Comparison of ENCODE assay signal across 1 cellular context in the genomic region with DNA sequence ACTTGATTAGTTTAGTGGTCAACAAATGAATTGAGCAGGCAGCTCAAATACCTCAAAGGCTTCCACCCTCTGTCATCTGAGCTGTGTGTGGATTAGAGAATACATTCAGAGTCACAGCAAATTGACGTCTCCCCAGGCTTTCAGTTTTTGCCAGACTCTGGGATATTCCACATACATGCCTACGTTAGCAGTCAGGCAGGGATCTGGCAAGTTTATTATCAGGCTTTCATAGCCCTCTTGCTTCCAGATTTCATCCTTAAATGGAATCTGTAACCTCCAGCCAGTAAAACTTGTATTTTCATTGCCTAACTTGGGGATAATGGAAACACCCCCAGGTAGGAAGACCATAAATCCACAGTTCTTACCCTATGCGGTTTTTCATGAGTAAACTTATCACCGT.
TF ChIP-seq lines count a peak whose summit lies in the region.

No MANE protein-coding gene starts in this region.

TF ChIP-seq in GM23338, 12 proteins besides CTCF, POLR2A, EP300 and RAD21 (continued from another document):
- TF ChIP-seq, protein P1, sequence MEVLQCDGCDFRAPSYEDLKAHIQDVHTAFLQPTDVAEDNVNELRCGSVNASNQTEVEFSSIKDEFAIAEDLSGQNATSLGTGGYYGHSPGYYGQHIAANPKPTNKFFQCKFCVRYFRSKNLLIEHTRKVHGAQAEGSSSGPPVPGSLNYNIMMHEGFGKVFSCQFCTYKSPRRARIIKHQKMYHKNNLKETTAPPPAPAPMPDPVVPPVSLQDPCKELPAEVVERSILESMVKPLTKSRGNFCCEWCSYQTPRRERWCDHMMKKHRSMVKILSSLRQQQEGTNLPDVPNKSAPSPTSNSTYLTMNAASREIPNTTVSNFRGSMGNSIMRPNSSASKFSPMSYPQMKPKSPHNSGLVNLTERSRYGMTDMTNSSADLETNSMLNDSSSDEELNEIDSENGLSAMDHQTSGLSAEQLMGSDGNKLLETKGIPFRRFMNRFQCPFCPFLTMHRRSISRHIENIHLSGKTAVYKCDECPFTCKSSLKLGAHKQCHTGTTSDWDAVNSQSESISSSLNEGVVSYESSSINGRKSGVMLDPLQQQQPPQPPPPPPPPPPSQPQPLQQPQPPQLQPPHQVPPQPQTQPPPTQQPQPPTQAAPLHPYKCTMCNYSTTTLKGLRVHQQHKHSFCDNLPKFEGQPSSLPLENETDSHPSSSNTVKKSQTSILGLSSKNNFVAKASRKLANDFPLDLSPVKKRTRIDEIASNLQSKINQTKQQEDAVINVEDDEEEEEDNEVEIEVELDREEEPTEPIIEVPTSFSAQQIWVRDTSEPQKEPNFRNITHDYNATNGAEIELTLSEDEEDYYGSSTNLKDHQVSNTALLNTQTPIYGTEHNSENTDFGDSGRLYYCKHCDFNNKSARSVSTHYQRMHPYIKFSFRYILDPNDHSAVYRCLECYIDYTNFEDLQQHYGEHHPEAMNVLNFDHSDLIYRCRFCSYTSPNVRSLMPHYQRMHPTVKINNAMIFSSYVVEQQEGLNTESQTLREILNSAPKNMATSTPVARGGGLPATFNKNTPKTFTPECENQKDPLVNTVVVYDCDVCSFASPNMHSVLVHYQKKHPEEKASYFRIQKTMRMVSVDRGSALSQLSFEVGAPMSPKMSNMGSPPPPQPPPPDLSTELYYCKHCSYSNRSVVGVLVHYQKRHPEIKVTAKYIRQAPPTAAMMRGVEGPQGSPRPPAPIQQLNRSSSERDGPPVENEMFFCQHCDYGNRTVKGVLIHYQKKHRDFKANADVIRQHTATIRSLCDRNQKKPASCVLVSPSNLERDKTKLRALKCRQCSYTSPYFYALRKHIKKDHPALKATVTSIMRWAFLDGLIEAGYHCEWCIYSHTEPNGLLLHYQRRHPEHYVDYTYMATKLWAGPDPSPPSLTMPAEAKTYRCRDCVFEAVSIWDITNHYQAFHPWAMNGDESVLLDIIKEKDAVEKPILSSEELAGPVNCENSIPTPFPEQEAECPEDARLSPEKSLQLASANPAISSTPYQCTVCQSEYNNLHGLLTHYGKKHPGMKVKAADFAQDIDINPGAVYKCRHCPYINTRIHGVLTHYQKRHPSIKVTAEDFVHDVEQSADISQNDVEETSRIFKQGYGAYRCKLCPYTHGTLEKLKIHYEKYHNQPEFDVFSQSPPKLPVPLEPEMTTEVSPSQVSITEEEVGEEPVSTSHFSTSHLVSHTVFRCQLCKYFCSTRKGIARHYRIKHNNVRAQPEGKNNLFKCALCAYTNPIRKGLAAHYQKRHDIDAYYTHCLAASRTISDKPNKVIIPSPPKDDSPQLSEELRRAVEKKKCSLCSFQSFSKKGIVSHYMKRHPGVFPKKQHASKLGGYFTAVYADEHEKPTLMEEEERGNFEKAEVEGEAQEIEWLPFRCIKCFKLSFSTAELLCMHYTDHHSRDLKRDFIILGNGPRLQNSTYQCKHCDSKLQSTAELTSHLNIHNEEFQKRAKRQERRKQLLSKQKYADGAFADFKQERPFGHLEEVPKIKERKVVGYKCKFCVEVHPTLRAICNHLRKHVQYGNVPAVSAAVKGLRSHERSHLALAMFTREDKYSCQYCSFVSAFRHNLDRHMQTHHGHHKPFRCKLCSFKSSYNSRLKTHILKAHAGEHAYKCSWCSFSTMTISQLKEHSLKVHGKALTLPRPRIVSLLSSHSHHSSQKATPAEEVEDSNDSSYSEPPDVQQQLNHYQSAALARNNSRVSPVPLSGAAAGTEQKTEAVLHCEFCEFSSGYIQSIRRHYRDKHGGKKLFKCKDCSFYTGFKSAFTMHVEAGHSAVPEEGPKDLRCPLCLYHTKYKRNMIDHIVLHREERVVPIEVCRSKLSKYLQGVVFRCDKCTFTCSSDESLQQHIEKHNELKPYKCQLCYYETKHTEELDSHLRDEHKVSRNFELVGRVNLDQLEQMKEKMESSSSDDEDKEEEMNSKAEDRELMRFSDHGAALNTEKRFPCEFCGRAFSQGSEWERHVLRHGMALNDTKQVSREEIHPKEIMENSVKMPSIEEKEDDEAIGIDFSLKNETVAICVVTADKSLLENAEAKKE (CRISPR knock-in tag; IDR thresholded peaks at IDR 0.05): no peak
- no peak for TF ChIP-seq CREB1 (CRISPR knock-in tag; IDR thresholded peaks at IDR 0.05; ENCODE audit: low read depth)
- no peak for TF ChIP-seq POLR2AphosphoS5 (IDR thresholded peaks at IDR 0.05; ENCODE audit: low read depth)
- TF ChIP-seq, protein P2, sequence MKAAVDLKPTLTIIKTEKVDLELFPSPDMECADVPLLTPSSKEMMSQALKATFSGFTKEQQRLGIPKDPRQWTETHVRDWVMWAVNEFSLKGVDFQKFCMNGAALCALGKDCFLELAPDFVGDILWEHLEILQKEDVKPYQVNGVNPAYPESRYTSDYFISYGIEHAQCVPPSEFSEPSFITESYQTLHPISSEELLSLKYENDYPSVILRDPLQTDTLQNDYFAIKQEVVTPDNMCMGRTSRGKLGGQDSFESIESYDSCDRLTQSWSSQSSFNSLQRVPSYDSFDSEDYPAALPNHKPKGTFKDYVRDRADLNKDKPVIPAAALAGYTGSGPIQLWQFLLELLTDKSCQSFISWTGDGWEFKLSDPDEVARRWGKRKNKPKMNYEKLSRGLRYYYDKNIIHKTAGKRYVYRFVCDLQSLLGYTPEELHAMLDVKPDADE (IDR thresholded peaks at IDR 0.05): no peak
- TF ChIP-seq, protein P3, sequence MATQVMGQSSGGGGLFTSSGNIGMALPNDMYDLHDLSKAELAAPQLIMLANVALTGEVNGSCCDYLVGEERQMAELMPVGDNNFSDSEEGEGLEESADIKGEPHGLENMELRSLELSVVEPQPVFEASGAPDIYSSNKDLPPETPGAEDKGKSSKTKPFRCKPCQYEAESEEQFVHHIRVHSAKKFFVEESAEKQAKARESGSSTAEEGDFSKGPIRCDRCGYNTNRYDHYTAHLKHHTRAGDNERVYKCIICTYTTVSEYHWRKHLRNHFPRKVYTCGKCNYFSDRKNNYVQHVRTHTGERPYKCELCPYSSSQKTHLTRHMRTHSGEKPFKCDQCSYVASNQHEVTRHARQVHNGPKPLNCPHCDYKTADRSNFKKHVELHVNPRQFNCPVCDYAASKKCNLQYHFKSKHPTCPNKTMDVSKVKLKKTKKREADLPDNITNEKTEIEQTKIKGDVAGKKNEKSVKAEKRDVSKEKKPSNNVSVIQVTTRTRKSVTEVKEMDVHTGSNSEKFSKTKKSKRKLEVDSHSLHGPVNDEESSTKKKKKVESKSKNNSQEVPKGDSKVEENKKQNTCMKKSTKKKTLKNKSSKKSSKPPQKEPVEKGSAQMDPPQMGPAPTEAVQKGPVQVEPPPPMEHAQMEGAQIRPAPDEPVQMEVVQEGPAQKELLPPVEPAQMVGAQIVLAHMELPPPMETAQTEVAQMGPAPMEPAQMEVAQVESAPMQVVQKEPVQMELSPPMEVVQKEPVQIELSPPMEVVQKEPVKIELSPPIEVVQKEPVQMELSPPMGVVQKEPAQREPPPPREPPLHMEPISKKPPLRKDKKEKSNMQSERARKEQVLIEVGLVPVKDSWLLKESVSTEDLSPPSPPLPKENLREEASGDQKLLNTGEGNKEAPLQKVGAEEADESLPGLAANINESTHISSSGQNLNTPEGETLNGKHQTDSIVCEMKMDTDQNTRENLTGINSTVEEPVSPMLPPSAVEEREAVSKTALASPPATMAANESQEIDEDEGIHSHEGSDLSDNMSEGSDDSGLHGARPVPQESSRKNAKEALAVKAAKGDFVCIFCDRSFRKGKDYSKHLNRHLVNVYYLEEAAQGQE (IDR thresholded peaks at IDR 0.05; ENCODE audit: unreplicated experiment): no peak
- TF ChIP-seq JUNB (IDR thresholded peaks at IDR 0.05; ENCODE audit: unreplicated experiment): no peak
- no peak for TF ChIP-seq ZNF114 (CRISPR knock-in tag; IDR thresholded peaks at IDR 0.05)
- TF ChIP-seq EZH2 (IDR thresholded peaks at IDR 0.05; ENCODE audit: low read depth, unreplicated experiment): no peak
- TF ChIP-seq EZH2phosphoT487 (IDR thresholded peaks at IDR 0.05; ENCODE audit: unreplicated experiment): no peak
TF ChIP-seq in GM23338: peak in this region for 0.
